Comparison of ENCODE assay signal across 8 cellular contexts in the genomic region with DNA sequence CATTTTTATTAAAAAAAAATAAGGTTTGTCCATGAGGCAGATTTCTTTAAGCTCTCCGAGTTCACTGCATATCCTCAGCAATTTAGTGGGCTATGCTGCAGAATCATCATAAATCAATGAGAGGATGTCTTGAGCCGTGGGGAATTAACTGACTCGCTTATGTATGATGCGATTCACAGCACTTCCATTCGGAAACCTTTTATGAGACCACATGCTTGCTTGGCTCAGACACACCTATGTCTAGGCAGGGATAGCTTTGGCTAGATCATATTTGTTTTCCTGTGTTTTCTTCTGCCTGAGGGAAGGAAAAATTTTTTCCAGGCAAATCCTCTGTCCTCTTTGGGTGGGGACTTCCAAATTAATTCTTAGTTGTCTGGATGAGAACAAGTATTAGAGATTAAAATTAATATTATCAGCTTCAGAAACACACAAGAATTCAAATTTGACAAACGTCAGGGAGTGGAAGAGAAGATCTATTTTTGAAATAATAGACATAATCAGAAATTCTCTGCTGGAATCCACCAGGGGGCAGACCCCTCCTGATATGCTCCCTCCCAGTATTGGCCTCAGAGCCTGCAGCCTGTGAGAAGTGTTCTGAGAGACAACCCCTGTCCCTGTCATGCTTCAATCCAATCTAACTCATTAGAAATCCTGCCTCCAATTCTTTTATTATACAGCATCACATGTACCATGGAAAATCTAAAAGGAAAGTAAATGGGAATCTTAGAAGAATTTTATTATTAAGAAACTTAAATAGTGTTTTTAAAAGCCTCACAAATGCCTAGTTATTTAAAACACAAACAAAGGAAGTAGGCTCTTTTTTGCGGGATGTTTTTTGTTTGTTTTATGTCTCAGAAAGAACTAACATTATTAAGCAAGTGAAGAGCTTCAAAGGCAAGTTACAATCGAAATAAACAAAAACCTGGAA.
DNase-seq lines count a peak whose midpoint lies in the region; ATAC-seq, FAIRE-seq and TF ChIP-seq lines count a peak whose summit lies in the region.

No MANE protein-coding gene starts in this region.

- peak in 2 of 3 donors; percentile 29 to 40 for TF ChIP-seq CTCF in breast epithelium (IDR thresholded peaks at IDR 0.05)
- TF ChIP-seq CTCF in left lung (IDR thresholded peaks at IDR 0.05) = peak; percentile 14 to 42

- no peaks in the 10 kb centered on the region for H3K9me3 Mint-ChIP-seq in activated CD4-positive, alpha-beta T cell treated with anti-CD3 and anti-CD28 coated beads, Interleukin-2, amount 10 ng/mL, durations not matched to agents 24 days and 14 days

- no peaks in the 10 kb centered on the region for H3K36me3 Mint-ChIP-seq in activated CD4-positive, alpha-beta T cell treated with anti-CD3 and anti-CD28 coated beads, Interleukin-2, amount 10 ng/mL, durations not matched to agents 24 days and 14 days (ENCODE audit: low read depth)

- H3K4me1 ChIP-seq in breast epithelium (no peaks in the 10 kb centered on the region), left lung (no peaks in the 10 kb centered on the region)

- no peak overlapping the region for H3K4me3 ChIP-seq in breast epithelium
- no peak overlapping the region for H3K4me3 ChIP-seq in left lung

- peak; percentile 70 for ATAC-seq in GM19328 (IDR thresholded peaks at IDR 0.05; ENCODE audit: unreplicated experiment)
- ATAC-seq in HG03457 (IDR thresholded peaks at IDR 0.05; ENCODE audit: unreplicated experiment) = peak; percentile 80
- ATAC-seq in left lung = peak; percentile 86

- H3K36me3 ChIP-seq in breast epithelium (no peaks in the 10 kb centered on the region), left lung (no peaks in the 10 kb centered on the region)

- H3K9me3 ChIP-seq in breast epithelium (peaks cover 0 to under 1% of the 10 kb centered on the region in 2 donors), left lung (no peaks in the 10 kb centered on the region)

- no peak for FAIRE-seq in urothelium cell line (lab: Jason Lieb, UNC)

- intact Hi-C loops in breast epithelium (cut with DNase I; ENCODE audit: low total_unique reads) = no loop called here
- intact Hi-C loops in left lung (cut with DNase I) = no loop called here
- intact Hi-C loops in activated CD4-positive, alpha-beta T cell treated with anti-CD3 and anti-CD28 coated beads, Interleukin-2, amount 10 ng/mL, durations not matched to agents 24 days and 14 days (cut with micrococcal nuclease) = no loop called here

- no peak for TF ChIP-seq POLR2A in breast epithelium (IDR thresholded peaks at IDR 0.05)

- H3K27me3 Mint-ChIP-seq in activated CD4-positive, alpha-beta T cell treated with anti-CD3 and anti-CD28 coated beads, Interleukin-2, amount 10 ng/mL, durations not matched to agents 24 days and 14 days = no peaks in the 10 kb centered on the region

- H3K27ac Mint-ChIP-seq in activated CD4-positive, alpha-beta T cell treated with anti-CD3 and anti-CD28 coated beads, Interleukin-2, amount 10 ng/mL, durations not matched to agents 24 days and 14 days = no peak overlapping the region

- H3K27me3 ChIP-seq in breast epithelium (no peaks in the 10 kb centered on the region), left lung (no peaks in the 10 kb centered on the region)

- DNase-seq in DMS153 treated with DMSO at 0.1 percent for 48 hours (lab: John Stamatoyannopoulos, UW; ENCODE audit: unreplicated experiment) (peak; percentile 69), NCI-H526 treated with DMSO at 0.1 percent for 48 hours (lab: John Stamatoyannopoulos, UW) (peak; percentile 60), breast epithelium (ENCODE audit: low spot score in 2 of 2) (peak in 1 of 2 donors; percentile 49), left lung (peak in 1 of 2 donors; percentile 32), urothelium cell line (ENCODE audit: low spot score) (peak; percentile 62)
- DNase-seq in activated CD4-positive, alpha-beta T cell treated with anti-CD3 and anti-CD28 coated beads, Interleukin-2, amount 10 ng/mL, durations not matched to agents 24 days and 14 days = no peak

- H3K4me1 Mint-ChIP-seq in activated CD4-positive, alpha-beta T cell treated with anti-CD3 and anti-CD28 coated beads, Interleukin-2, amount 10 ng/mL, durations not matched to agents 24 days and 14 days = no peaks in the 10 kb centered on the region

- no peak overlapping the region for H3K4me3 Mint-ChIP-seq in activated CD4-positive, alpha-beta T cell treated with anti-CD3 and anti-CD28 coated beads, Interleukin-2, amount 10 ng/mL, durations not matched to agents 24 days and 14 days

- H3K27ac ChIP-seq in breast epithelium (no peak overlapping the region), left lung (no peak overlapping the region)
